21 cellular contexts compared by ENCODE assay signal in genomic region chr2:189500456-189501160, GRCh38.
"Had no signal": no experiment of that assay in that cellular context is flagged by ENCODE, and none has a peak within 500 bp of the region (broad histone marks: within the 10 kb centered on the region; RNA-seq: fewer than 3 reads in every experiment).

No MANE protein-coding gene starts in this region.

- H3K27ac ChIP-seq: body of pancreas, coronary artery, foreskin keratinocyte, heart left ventricle, pancreas, tibial nerve, WERI-Rb-1 had no signal

- H3K4me3 Mint-ChIP-seq: activated CD4-positive, alpha-beta T cell treated with anti-CD3 and anti-CD28 coated beads for 36 hours; activated CD8-positive, alpha-beta T cell treated with anti-CD3 and anti-CD28 coated beads for 36 hours; naive thymus-derived CD4-positive, alpha-beta T cell; stimulated activated naive B cell treated with anti-CD40 and anti-IgM and Interleukin-4, amounts not matched to agents 10 μg/mL and 1 μg/mL and 100 μg/mL, for 72 hours; T-helper 1 cell treated with Interleukin-12 subunit alpha and Interleukin-12 subunit beta and Interleukin-4 antibody, amounts not matched to agents 30 μg/mL and 1 μg/mL, for 36 hours had no signal

- H3K27me3 Mint-ChIP-seq: activated CD8-positive, alpha-beta T cell treated with anti-CD3 and anti-CD28 coated beads for 36 hours had no signal

- H3K4me1 ChIP-seq: body of pancreas, foreskin keratinocyte, pancreas, tibial nerve had no signal

- H3K27ac Mint-ChIP-seq: activated CD4-positive, alpha-beta T cell treated with anti-CD3 and anti-CD28 coated beads for 36 hours; activated CD8-positive, alpha-beta T cell treated with anti-CD3 and anti-CD28 coated beads for 36 hours; activated naive CD4-positive, alpha-beta T cell treated with anti-CD3 and anti-CD28 coated beads, Interleukin-2, amount 50 U/mL, for 72 hours; naive thymus-derived CD4-positive, alpha-beta T cell; stimulated activated naive B cell treated with anti-CD40 and anti-IgM and Interleukin-4, amounts not matched to agents 10 μg/mL and 1 μg/mL and 100 μg/mL, for 72 hours; T-helper 1 cell treated with Interleukin-12 subunit alpha and Interleukin-12 subunit beta and Interleukin-4 antibody, amounts not matched to agents 30 μg/mL and 1 μg/mL, for 36 hours had no signal

- H3K4me3 ChIP-seq: body of pancreas, coronary artery, heart left ventricle, lung, pancreas, tibial nerve had no signal

- DNase-seq: activated CD4-positive, alpha-beta T cell treated with anti-CD3 and anti-CD28 coated beads for 36 hours; activated CD8-positive, alpha-beta T cell treated with anti-CD3 and anti-CD28 coated beads for 36 hours; activated effector memory CD4-positive, alpha-beta T cell treated with anti-CD3 and anti-CD28 coated beads, Interleukin-2, amount 50 U/mL, for 16 hours; activated T-cell treated with anti-CD3 and anti-CD28 coated beads, Interleukin-2, amount 50 U/mL, for 48 hours; amniotic stem cell; body of pancreas; central memory CD4-positive, alpha-beta T cell; effector CD4-positive, alpha-beta T cell; foreskin keratinocyte; heart left ventricle; naive thymus-derived CD4-positive, alpha-beta T cell; pancreas; stimulated activated CD4-positive, alpha-beta T cell treated with anti-CD3 and anti-CD28 coated beads, Interleukin-15, amount 100 ng/mL, for 24 hours; stimulated activated CD4-positive, alpha-beta T cell treated with anti-CD3 and anti-CD28 coated beads, Interleukin-4, amount 100 ng/mL, for 1 hour; stimulated activated naive B cell treated with anti-CD40 and anti-IgM and Interleukin-4, amounts not matched to agents 10 μg/mL and 1 μg/mL and 100 μg/mL, for 72 hours; WERI-Rb-1 had no signal

- H3K36me3 ChIP-seq: heart left ventricle, pancreas, tibial nerve, WERI-Rb-1 had no signal

- ATAC-seq: activated CD4-positive, alpha-beta T cell treated with anti-CD3 and anti-CD28 coated beads for 36 hours; activated CD8-positive, alpha-beta T cell treated with anti-CD3 and anti-CD28 coated beads for 36 hours; activated naive CD4-positive, alpha-beta T cell treated with anti-CD3 and anti-CD28 coated beads, Interleukin-2, amount 50 U/mL, for 72 hours; body of pancreas; foreskin keratinocyte; heart left ventricle; naive thymus-derived CD4-positive, alpha-beta T cell; stimulated activated naive B cell treated with anti-CD40 and anti-IgM and Interleukin-4, amounts not matched to agents 10 μg/mL and 1 μg/mL and 100 μg/mL, for 72 hours had no signal

- H3K27me3 ChIP-seq: body of pancreas, foreskin keratinocyte, heart left ventricle, pancreas, tibial nerve had no signal

- H3K4me1 Mint-ChIP-seq: stimulated activated naive B cell treated with anti-CD40 and anti-IgM and Interleukin-4, amounts not matched to agents 10 μg/mL and 1 μg/mL and 100 μg/mL, for 72 hours had no signal

- H3K36me3 Mint-ChIP-seq: activated naive CD4-positive, alpha-beta T cell treated with anti-CD3 and anti-CD28 coated beads, Interleukin-2, amount 50 U/mL, for 72 hours; naive thymus-derived CD4-positive, alpha-beta T cell; stimulated activated naive B cell treated with anti-CD40 and anti-IgM and Interleukin-4, amounts not matched to agents 10 μg/mL and 1 μg/mL and 100 μg/mL, for 72 hours had no signal

- H3K9me3 Mint-ChIP-seq: stimulated activated naive B cell treated with anti-CD40 and anti-IgM and Interleukin-4, amounts not matched to agents 10 μg/mL and 1 μg/mL and 100 μg/mL, for 72 hours; T-helper 1 cell treated with Interleukin-12 subunit alpha and Interleukin-12 subunit beta and Interleukin-4 antibody, amounts not matched to agents 30 μg/mL and 1 μg/mL, for 36 hours had no signal

- H3K9me3 ChIP-seq: body of pancreas, heart left ventricle, pancreas, tibial nerve had no signal
